ENCODE assay signal across 31 cellular contexts in the genomic region with DNA sequence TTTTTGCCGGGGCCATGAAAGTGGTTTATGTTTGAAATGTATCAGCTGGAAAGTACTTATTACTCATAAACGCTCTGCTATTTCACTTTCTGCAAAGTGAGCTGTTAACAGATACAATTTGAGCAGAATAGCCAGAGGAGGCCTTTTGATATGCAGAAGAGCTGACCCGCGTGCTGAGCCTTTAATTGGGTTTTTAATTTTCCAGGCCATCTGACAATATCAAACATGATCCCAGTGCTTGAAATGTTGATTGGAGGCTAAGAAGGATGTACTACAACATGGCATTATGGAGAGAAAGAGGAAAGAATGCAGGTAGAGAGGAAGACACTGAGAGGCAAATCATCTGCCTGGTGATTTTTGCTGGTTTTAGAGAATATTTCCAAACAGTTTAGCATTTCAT.
"Had no signal": no experiment of that assay in that cellular context is flagged by ENCODE, and none has a peak within 500 bp of the region (broad histone marks: within the 10 kb centered on the region; RNA-seq: fewer than 3 reads in every experiment).

No MANE protein-coding gene starts in this region.

- ATAC-seq: activated CD8-positive, alpha-beta T cell treated with anti-CD3 and anti-CD28 coated beads for 36 hours; activated T-cell treated with anti-CD3 and anti-CD28 coated beads, Interleukin-2, amount 50 U/mL, for 72 hours; activated T-helper 17 cell treated with anti-CD3 and anti-CD28 coated beads, Interleukin-2, amount 50 U/mL, for 72 hours; body of pancreas; PC-3; Right ventricle myocardium inferior had no signal

- H3K9ac ChIP-seq: KMS-11 had no signal

- H3K27me3 Mint-ChIP-seq: activated CD4-positive, alpha-beta T cell treated with anti-CD3 and anti-CD28 coated beads, Interleukin-2, amount 10 ng/mL, durations not matched to agents 24 days and 14 days; activated CD8-positive, alpha-beta T cell treated with anti-CD3 and anti-CD28 coated beads for 36 hours; activated naive CD8-positive, alpha-beta T cell treated with anti-CD3 and anti-CD28 coated beads, Interleukin-2, amount 10 ng/mL, durations not matched to agents 7 days and 5 days; activated T-helper 17 cell treated with anti-CD3 and anti-CD28 coated beads, Interleukin-2, amount 50 U/mL, for 72 hours had no signal

- H3K27ac Mint-ChIP-seq: activated CD4-positive, alpha-beta T cell treated with anti-CD3 and anti-CD28 coated beads, Interleukin-2, amount 10 ng/mL, durations not matched to agents 24 days and 14 days; activated CD8-positive, alpha-beta T cell treated with anti-CD3 and anti-CD28 coated beads for 36 hours; activated naive CD8-positive, alpha-beta T cell treated with anti-CD3 and anti-CD28 coated beads, Interleukin-2, amount 10 ng/mL, durations not matched to agents 7 days and 5 days; activated T-cell treated with anti-CD3 and anti-CD28 coated beads, Interleukin-2, amount 50 U/mL, for 72 hours; activated T-helper 17 cell treated with anti-CD3 and anti-CD28 coated beads, Interleukin-2, amount 50 U/mL, for 72 hours; T-helper 1 cell treated with Interleukin-12 subunit alpha and Interleukin-12 subunit beta and Interleukin-4 antibody, amounts not matched to agents 30 μg/mL and 1 μg/mL, for 36 hours; T-helper 2 cell treated with Interferon-gamma antibody and Interleukin-4, amounts not matched to agents 5 μg/mL and 100 μg/mL, for 36 hours had no signal

- H3K4me1 ChIP-seq: body of pancreas, colonic mucosa had no signal

- H3K36me3 Mint-ChIP-seq: activated naive CD8-positive, alpha-beta T cell treated with anti-CD3 and anti-CD28 coated beads, Interleukin-2, amount 10 ng/mL, durations not matched to agents 7 days and 5 days had no signal

- H3K4me1 Mint-ChIP-seq: activated CD4-positive, alpha-beta T cell treated with anti-CD3 and anti-CD28 coated beads, Interleukin-2, amount 10 ng/mL, durations not matched to agents 24 days and 14 days; activated naive CD8-positive, alpha-beta T cell treated with anti-CD3 and anti-CD28 coated beads, Interleukin-2, amount 10 ng/mL, durations not matched to agents 7 days and 5 days; activated T-helper 17 cell treated with anti-CD3 and anti-CD28 coated beads, Interleukin-2, amount 50 U/mL, for 72 hours had no signal

- H3K36me3 ChIP-seq: colonic mucosa had no signal

- H3K4me3 Mint-ChIP-seq: activated CD4-positive, alpha-beta T cell treated with anti-CD3 and anti-CD28 coated beads, Interleukin-2, amount 10 ng/mL, durations not matched to agents 24 days and 14 days; activated CD8-positive, alpha-beta T cell treated with anti-CD3 and anti-CD28 coated beads for 36 hours; activated naive CD8-positive, alpha-beta T cell treated with anti-CD3 and anti-CD28 coated beads, Interleukin-2, amount 10 ng/mL, durations not matched to agents 7 days and 5 days; activated T-cell treated with anti-CD3 and anti-CD28 coated beads, Interleukin-2, amount 50 U/mL, for 72 hours; activated T-helper 17 cell treated with anti-CD3 and anti-CD28 coated beads, Interleukin-2, amount 50 U/mL, for 72 hours; T-helper 1 cell treated with Interleukin-12 subunit alpha and Interleukin-12 subunit beta and Interleukin-4 antibody, amounts not matched to agents 30 μg/mL and 1 μg/mL, for 36 hours; T-helper 2 cell treated with Interferon-gamma antibody and Interleukin-4, amounts not matched to agents 5 μg/mL and 100 μg/mL, for 36 hours had no signal

- DNase-seq: activated CD4-positive, alpha-beta T cell treated with anti-CD3 and anti-CD28 coated beads, Interleukin-2, amount 10 ng/mL, durations not matched to agents 24 days and 14 days; activated CD4-positive, alpha-beta T cell treated with anti-CD3 and anti-CD28 coated beads, Interleukin-2, amount 50 U/mL, for 4 hours; activated CD8-positive, alpha-beta T cell treated with anti-CD3 and anti-CD28 coated beads for 36 hours; activated effector memory CD4-positive, alpha-beta T cell treated with anti-CD3 and anti-CD28 coated beads, Interleukin-2, amount 50 U/mL, for 16 hours; activated naive CD4-positive, alpha-beta T cell; activated naive CD4-positive, alpha-beta T cell treated with anti-CD3 and anti-CD28 coated beads, Interleukin-2, amount 50 U/mL, for 16 hours; activated naive CD8-positive, alpha-beta T cell treated with anti-CD3 and anti-CD28 coated beads, Interleukin-2, amount 10 ng/mL, durations not matched to agents 7 days and 5 days; activated T-cell treated with anti-CD3 and anti-CD28 coated beads, Interleukin-2, amount 50 U/mL, for 1 hour; activated T-cell treated with anti-CD3 and anti-CD28 coated beads, Interleukin-2, amount 50 U/mL, for 72 hours; amygdala; body of pancreas; central memory CD4-positive, alpha-beta T cell; colonic mucosa; NCI-H1105 treated with DMSO at 0.1 percent for 48 hours; NCI-H1436; NCI-H1694 treated with DMSO at 0.1 percent for 48 hours; NCI-H2029; NCI-H2171 treated with DMSO at 0.1 percent for 48 hours; NCI-H2227 treated with DMSO at 0.1 percent for 48 hours; NCI-H446; NCI-H510A treated with DMSO at 0.1 percent for 48 hours; NCI-H526 treated with DMSO at 0.1 percent for 48 hours; NK-92 treated with Interleukin-12 subunit alpha and Interleukin-12 subunit beta, amount 100 ng/mL, for 24 hours; PC-3; SIG-M5 had no signal

- H3K27ac ChIP-seq: body of pancreas, colonic mucosa, KMS-11, RWPE1 had no signal

- H3K27me3 ChIP-seq: body of pancreas, colonic mucosa had no signal

- H3K9me3 ChIP-seq: body of pancreas, colonic mucosa had no signal

- H3K9me3 Mint-ChIP-seq: activated CD4-positive, alpha-beta T cell treated with anti-CD3 and anti-CD28 coated beads, Interleukin-2, amount 10 ng/mL, durations not matched to agents 24 days and 14 days; activated T-helper 17 cell treated with anti-CD3 and anti-CD28 coated beads, Interleukin-2, amount 50 U/mL, for 72 hours had no signal

- H3K4me2 ChIP-seq: KMS-11 had no signal

- H3K4me3 ChIP-seq: body of pancreas, colonic mucosa had no signal
